In the genomic region with DNA sequence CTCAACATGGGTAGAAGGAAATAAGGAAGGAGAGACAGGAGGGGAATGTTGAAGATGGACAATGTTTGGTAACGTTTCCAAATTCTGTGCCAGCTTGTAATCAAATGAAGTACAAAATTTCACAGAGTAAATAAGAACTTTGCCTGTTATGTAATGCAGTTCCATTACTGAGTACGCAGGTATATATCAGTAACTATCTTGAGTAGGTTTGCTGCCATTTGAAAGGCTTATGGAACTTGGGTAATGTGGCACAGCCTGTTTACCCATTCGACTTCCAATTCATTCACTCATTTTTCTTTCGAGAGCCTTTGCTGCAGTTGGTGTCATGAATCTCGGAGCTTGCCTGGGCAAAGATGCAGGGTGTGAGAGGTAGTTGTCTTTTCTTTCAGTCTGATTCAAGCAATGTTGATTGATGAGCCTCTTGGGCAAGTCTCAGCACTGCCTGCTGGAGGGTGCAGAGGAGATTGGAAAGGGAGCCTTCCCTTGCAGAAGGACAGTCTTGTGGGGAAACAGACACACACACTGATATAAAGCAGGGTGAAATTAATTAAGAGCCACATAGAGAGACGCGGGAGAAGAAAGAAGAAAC, we compare ENCODE assay signal across 1 cellular context.
TF ChIP-seq lines count a peak whose summit lies in the region.

No MANE protein-coding gene starts in this region.

TF ChIP-seq in GM23338, 12 proteins besides CTCF, POLR2A, EP300 and RAD21 (continued from another document):
- TF ChIP-seq, protein P1, sequence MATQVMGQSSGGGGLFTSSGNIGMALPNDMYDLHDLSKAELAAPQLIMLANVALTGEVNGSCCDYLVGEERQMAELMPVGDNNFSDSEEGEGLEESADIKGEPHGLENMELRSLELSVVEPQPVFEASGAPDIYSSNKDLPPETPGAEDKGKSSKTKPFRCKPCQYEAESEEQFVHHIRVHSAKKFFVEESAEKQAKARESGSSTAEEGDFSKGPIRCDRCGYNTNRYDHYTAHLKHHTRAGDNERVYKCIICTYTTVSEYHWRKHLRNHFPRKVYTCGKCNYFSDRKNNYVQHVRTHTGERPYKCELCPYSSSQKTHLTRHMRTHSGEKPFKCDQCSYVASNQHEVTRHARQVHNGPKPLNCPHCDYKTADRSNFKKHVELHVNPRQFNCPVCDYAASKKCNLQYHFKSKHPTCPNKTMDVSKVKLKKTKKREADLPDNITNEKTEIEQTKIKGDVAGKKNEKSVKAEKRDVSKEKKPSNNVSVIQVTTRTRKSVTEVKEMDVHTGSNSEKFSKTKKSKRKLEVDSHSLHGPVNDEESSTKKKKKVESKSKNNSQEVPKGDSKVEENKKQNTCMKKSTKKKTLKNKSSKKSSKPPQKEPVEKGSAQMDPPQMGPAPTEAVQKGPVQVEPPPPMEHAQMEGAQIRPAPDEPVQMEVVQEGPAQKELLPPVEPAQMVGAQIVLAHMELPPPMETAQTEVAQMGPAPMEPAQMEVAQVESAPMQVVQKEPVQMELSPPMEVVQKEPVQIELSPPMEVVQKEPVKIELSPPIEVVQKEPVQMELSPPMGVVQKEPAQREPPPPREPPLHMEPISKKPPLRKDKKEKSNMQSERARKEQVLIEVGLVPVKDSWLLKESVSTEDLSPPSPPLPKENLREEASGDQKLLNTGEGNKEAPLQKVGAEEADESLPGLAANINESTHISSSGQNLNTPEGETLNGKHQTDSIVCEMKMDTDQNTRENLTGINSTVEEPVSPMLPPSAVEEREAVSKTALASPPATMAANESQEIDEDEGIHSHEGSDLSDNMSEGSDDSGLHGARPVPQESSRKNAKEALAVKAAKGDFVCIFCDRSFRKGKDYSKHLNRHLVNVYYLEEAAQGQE (IDR thresholded peaks at IDR 0.05; ENCODE audit: unreplicated experiment) = no peak
- TF ChIP-seq JUNB (IDR thresholded peaks at IDR 0.05; ENCODE audit: unreplicated experiment) (no peak), STAT1 (IDR thresholded peaks at IDR 0.05; ENCODE audit: unreplicated experiment) (no peak), ZNF331 (CRISPR knock-in tag; IDR thresholded peaks at IDR 0.05; ENCODE audit: low read depth) (no peak), NANOG (IDR thresholded peaks at IDR 0.05; ENCODE audit: borderline replicate concordance) (no peak), POLR2AphosphoS5 (IDR thresholded peaks at IDR 0.05; ENCODE audit: low read depth) (no peak)
- TF ChIP-seq, protein P2, sequence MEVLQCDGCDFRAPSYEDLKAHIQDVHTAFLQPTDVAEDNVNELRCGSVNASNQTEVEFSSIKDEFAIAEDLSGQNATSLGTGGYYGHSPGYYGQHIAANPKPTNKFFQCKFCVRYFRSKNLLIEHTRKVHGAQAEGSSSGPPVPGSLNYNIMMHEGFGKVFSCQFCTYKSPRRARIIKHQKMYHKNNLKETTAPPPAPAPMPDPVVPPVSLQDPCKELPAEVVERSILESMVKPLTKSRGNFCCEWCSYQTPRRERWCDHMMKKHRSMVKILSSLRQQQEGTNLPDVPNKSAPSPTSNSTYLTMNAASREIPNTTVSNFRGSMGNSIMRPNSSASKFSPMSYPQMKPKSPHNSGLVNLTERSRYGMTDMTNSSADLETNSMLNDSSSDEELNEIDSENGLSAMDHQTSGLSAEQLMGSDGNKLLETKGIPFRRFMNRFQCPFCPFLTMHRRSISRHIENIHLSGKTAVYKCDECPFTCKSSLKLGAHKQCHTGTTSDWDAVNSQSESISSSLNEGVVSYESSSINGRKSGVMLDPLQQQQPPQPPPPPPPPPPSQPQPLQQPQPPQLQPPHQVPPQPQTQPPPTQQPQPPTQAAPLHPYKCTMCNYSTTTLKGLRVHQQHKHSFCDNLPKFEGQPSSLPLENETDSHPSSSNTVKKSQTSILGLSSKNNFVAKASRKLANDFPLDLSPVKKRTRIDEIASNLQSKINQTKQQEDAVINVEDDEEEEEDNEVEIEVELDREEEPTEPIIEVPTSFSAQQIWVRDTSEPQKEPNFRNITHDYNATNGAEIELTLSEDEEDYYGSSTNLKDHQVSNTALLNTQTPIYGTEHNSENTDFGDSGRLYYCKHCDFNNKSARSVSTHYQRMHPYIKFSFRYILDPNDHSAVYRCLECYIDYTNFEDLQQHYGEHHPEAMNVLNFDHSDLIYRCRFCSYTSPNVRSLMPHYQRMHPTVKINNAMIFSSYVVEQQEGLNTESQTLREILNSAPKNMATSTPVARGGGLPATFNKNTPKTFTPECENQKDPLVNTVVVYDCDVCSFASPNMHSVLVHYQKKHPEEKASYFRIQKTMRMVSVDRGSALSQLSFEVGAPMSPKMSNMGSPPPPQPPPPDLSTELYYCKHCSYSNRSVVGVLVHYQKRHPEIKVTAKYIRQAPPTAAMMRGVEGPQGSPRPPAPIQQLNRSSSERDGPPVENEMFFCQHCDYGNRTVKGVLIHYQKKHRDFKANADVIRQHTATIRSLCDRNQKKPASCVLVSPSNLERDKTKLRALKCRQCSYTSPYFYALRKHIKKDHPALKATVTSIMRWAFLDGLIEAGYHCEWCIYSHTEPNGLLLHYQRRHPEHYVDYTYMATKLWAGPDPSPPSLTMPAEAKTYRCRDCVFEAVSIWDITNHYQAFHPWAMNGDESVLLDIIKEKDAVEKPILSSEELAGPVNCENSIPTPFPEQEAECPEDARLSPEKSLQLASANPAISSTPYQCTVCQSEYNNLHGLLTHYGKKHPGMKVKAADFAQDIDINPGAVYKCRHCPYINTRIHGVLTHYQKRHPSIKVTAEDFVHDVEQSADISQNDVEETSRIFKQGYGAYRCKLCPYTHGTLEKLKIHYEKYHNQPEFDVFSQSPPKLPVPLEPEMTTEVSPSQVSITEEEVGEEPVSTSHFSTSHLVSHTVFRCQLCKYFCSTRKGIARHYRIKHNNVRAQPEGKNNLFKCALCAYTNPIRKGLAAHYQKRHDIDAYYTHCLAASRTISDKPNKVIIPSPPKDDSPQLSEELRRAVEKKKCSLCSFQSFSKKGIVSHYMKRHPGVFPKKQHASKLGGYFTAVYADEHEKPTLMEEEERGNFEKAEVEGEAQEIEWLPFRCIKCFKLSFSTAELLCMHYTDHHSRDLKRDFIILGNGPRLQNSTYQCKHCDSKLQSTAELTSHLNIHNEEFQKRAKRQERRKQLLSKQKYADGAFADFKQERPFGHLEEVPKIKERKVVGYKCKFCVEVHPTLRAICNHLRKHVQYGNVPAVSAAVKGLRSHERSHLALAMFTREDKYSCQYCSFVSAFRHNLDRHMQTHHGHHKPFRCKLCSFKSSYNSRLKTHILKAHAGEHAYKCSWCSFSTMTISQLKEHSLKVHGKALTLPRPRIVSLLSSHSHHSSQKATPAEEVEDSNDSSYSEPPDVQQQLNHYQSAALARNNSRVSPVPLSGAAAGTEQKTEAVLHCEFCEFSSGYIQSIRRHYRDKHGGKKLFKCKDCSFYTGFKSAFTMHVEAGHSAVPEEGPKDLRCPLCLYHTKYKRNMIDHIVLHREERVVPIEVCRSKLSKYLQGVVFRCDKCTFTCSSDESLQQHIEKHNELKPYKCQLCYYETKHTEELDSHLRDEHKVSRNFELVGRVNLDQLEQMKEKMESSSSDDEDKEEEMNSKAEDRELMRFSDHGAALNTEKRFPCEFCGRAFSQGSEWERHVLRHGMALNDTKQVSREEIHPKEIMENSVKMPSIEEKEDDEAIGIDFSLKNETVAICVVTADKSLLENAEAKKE (CRISPR knock-in tag; IDR thresholded peaks at IDR 0.05) = no peak
